Comparison of ENCODE assay signal across 8 cellular contexts in the genomic region with DNA sequence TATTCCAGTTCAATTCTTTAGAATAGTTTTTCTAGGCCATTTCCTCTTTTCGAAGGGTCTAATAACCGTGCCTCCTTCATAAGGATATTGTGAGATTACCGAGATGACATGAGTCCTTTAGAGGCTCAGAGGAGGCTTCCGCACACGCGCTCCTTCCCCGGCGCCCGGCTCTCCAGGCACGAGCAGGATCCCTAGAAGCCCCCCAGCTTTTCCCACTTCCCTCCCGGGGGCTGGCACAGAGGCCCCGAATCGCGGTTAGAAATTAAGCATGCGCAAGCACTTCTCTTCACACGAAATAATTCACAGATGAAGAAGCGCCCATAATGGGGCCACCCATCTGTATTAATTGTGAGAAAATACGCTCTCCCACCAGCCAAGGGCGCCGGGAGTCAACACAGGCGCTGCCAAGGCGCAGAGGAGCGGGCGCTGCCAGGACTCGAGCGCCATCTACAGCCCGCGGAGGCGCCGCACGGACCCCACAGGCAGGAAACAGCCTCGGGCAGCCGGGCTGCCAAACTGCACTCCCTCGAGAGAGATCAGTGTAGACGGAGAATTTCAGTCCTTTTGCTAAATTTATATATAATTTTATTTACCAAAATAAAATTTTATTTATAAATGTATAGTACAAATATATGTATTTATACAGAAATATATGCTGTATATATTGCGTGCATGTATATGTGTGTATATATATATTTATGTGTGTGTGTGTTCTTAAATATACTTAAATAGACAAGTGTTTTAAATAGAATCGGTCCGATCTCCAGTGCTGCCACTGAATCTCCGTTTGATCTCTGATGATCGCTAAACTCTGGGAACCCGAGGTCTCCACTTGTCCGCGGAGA.
A peak's percentile ranks its signal among the peaks of the same experiment; 100 is the strongest.
DNase-seq lines count a peak whose midpoint lies in the region; ATAC-seq and TF ChIP-seq lines count a peak whose summit lies in the region.

No MANE protein-coding gene starts in this region.

- peaks cover 0 to 4% (median 0%) of the 10 kb centered on the region in 4 donors for H3K4me1 ChIP-seq in liver (ENCODE audit: control insufficient read depth in 4 of 4, insufficient read depth in 4 of 4, low read length in 3 of 4)

- H3K27me3 Mint-ChIP-seq in activated CD4-positive, alpha-beta T cell treated with anti-CD3 and anti-CD28 coated beads, Interleukin-2, amount 10 ng/mL, durations not matched to agents 24 days and 14 days = peaks cover 34% of the 10 kb centered on the region

- peaks cover 5% of the 10 kb centered on the region for H3K4me1 Mint-ChIP-seq in activated CD4-positive, alpha-beta T cell treated with anti-CD3 and anti-CD28 coated beads, Interleukin-2, amount 10 ng/mL, durations not matched to agents 24 days and 14 days

- peak; percentile 79 to 86 for TF ChIP-seq RAD21 in liver (IDR thresholded peaks at IDR 0.05)

- peaks cover 0 to 2% (median 0%) of the 10 kb centered on the region in 4 donors for H3K27me3 ChIP-seq in liver (ENCODE audit: control insufficient read depth in 4 of 4, insufficient read depth in 4 of 4, low read length in 3 of 4)

- ATAC-seq in HG03097 (IDR thresholded peaks at IDR 0.05; ENCODE audit: low FRiP score, unreplicated experiment) = no peak

- peak; percentile 68 for TF ChIP-seq CTCF in liver (IDR thresholded peaks at IDR 0.05; ENCODE audit: low read depth, low read length, missing input control)

- no peak overlapping the region for H3K4me3 ChIP-seq in liver (ENCODE audit: low read depth in 1 of 3, low read length in 3 of 3)

- H3K4me3 Mint-ChIP-seq in activated CD4-positive, alpha-beta T cell treated with anti-CD3 and anti-CD28 coated beads, Interleukin-2, amount 10 ng/mL, durations not matched to agents 24 days and 14 days = peak overlapping the region; percentile 69

- H3K36me3 Mint-ChIP-seq in activated CD4-positive, alpha-beta T cell treated with anti-CD3 and anti-CD28 coated beads, Interleukin-2, amount 10 ng/mL, durations not matched to agents 24 days and 14 days (ENCODE audit: low read depth) = no peaks in the 10 kb centered on the region

- H3K9ac ChIP-seq in liver (ENCODE audit: low read depth in 1 of 2, low read length in 2 of 2) = no peak overlapping the region

- no peaks in the 10 kb centered on the region for H3K9me3 Mint-ChIP-seq in activated CD4-positive, alpha-beta T cell treated with anti-CD3 and anti-CD28 coated beads, Interleukin-2, amount 10 ng/mL, durations not matched to agents 24 days and 14 days

- no peak overlapping the region for H3K27ac Mint-ChIP-seq in activated CD4-positive, alpha-beta T cell treated with anti-CD3 and anti-CD28 coated beads, Interleukin-2, amount 10 ng/mL, durations not matched to agents 24 days and 14 days

- no peaks in the 10 kb centered on the region for H3K36me3 ChIP-seq in liver (ENCODE audit: control insufficient read depth in 4 of 4, insufficient read depth in 3 of 4, low read depth in 1 of 4, low read length in 3 of 4)

- intact Hi-C loops in activated CD4-positive, alpha-beta T cell treated with anti-CD3 and anti-CD28 coated beads, Interleukin-2, amount 10 ng/mL, durations not matched to agents 24 days and 14 days (cut with micrococcal nuclease) = loop anchor here (1.0 to 5.0 kb wide), 2 partner anchors 244 to 766 kb away; no protein-coding TSS in a partner anchor

- H3K27ac ChIP-seq in liver (ENCODE audit: low read depth in 1 of 2, low read length in 2 of 2) = no peak overlapping the region

- H3K9me3 ChIP-seq in liver (ENCODE audit: control insufficient read depth in 4 of 4, low read length in 3 of 4) = no peaks in the 10 kb centered on the region

- DNase-seq in AG08396 (ENCODE audit: low spot score) = peak; percentile 94
- peak; percentile 74 for DNase-seq in GM19238 (ENCODE audit: insufficient read length, low spot score)
- peak; percentile 71 for DNase-seq in NCI-H1694 (lab: John Stamatoyannopoulos, UW)
- DNase-seq in activated CD4-positive, alpha-beta T cell treated with anti-CD3 and anti-CD28 coated beads, Interleukin-2, amount 10 ng/mL, durations not matched to agents 24 days and 14 days = peak; percentile 92
- DNase-seq in dedifferentiated amniotic fluid mesenchymal stem cell (ENCODE audit: extremely low spot score) = peak; percentile 21
- DNase-seq in stimulated activated CD8-positive, alpha-beta memory T cell treated with anti-CD3 and anti-CD28 coated beads, Interleukin-12 subunit alpha, Interleukin-12 subunit beta, amount 100 ng/mL, for 1 hour (ENCODE audit: low read depth) = peak; percentile 40

- 38% methylated on average over 43 of the region's 43 CpGs for WGBS in liver

TF ChIP-seq in liver, 16 proteins besides CTCF, POLR2A, EP300 and RAD21:
- TF ChIP-seq, protein P1, sequence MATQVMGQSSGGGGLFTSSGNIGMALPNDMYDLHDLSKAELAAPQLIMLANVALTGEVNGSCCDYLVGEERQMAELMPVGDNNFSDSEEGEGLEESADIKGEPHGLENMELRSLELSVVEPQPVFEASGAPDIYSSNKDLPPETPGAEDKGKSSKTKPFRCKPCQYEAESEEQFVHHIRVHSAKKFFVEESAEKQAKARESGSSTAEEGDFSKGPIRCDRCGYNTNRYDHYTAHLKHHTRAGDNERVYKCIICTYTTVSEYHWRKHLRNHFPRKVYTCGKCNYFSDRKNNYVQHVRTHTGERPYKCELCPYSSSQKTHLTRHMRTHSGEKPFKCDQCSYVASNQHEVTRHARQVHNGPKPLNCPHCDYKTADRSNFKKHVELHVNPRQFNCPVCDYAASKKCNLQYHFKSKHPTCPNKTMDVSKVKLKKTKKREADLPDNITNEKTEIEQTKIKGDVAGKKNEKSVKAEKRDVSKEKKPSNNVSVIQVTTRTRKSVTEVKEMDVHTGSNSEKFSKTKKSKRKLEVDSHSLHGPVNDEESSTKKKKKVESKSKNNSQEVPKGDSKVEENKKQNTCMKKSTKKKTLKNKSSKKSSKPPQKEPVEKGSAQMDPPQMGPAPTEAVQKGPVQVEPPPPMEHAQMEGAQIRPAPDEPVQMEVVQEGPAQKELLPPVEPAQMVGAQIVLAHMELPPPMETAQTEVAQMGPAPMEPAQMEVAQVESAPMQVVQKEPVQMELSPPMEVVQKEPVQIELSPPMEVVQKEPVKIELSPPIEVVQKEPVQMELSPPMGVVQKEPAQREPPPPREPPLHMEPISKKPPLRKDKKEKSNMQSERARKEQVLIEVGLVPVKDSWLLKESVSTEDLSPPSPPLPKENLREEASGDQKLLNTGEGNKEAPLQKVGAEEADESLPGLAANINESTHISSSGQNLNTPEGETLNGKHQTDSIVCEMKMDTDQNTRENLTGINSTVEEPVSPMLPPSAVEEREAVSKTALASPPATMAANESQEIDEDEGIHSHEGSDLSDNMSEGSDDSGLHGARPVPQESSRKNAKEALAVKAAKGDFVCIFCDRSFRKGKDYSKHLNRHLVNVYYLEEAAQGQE (IDR thresholded peaks at IDR 0.05) = no peak

Comparison
In these comparisons a context has a peak if more than half of its experiments do, and no peak if none do; other contexts are left out.
1. DNase-seq: peak in every context shown above with its lines; median percentile 94 in AG08396; 92 in activated CD4-positive, alpha-beta T cell treated with anti-CD3 and anti-CD28 coated beads, Interleukin-2, amount 10 ng/mL, durations not matched to agents 24 days and 14 days; 74 in GM19238; 71 in NCI-H1694; 40 in stimulated activated CD8-positive, alpha-beta memory T cell treated with anti-CD3 and anti-CD28 coated beads, Interleukin-12 subunit alpha, Interleukin-12 subunit beta, amount 100 ng/mL, for 1 hour; 21 in dedifferentiated amniotic fluid mesenchymal stem cell.